Comparison of ENCODE assay signal across 21 cellular contexts in genomic region chr9:113793558-113793957, GRCh38.
DNase-seq lines count a peak whose midpoint lies in the region; ATAC-seq and TF ChIP-seq lines count a peak whose summit lies in the region.
"Had no signal": no experiment of that assay in that cellular context is flagged by ENCODE, and none has a peak within 500 bp of the region (broad histone marks: within the 10 kb centered on the region; RNA-seq: fewer than 3 reads in every experiment).

No MANE protein-coding gene starts in this region.

- peaks cover 6% of the 10 kb centered on the region for H3K27me3 Mint-ChIP-seq in GM23338 (ENCODE audit: insufficient read depth, low read depth, poor library complexity)
- peaks cover 47% of the 10 kb centered on the region for H3K27me3 Mint-ChIP-seq in type B pancreatic cell

- H3K36me3 Mint-ChIP-seq in GM23338 (ENCODE audit: low read depth) (no peaks in the 10 kb centered on the region), type B pancreatic cell (no peaks in the 10 kb centered on the region)
- H3K36me3 Mint-ChIP-seq: CD4-positive, CD25-positive, alpha-beta regulatory T cell; CD8-positive, alpha-beta T cell had no signal

- no peak for ATAC-seq in GM23338
- no peak for ATAC-seq in HG03342 (IDR thresholded peaks at IDR 0.05; ENCODE audit: unreplicated experiment)
- ATAC-seq: A549; CD8-positive, alpha-beta T cell had no signal

- TF ChIP-seq CTCF in GM23338 (conservative IDR thresholded peaks at IDR 0.05; ENCODE audit: low read depth in 2 of 2) (no peak), type B pancreatic cell (conservative IDR thresholded peaks at IDR 0.05) (no peak)

- H3K27ac ChIP-seq in BLaER1 (peak overlapping the region; percentile 4; the same call in 1 of the 2 replicates), GM23338 (ENCODE audit: low read depth) (no peak overlapping the region)
- H3K27ac ChIP-seq: A549, C4-2B, GM23248 had no signal

- no peak overlapping the region for H3K4me3 ChIP-seq in BLaER1
- no peak overlapping the region for H3K4me3 ChIP-seq in GM23338
- H3K4me3 ChIP-seq: A549, GM23248, HAP-1 had no signal

- H4K20me1 ChIP-seq in BLaER1 (no peaks in the 10 kb centered on the region), GM23338 (replicated peaks; ENCODE audit: insufficient read depth) (no peaks in the 10 kb centered on the region)

- H3F3A ChIP-seq in GM23338 (replicated peaks; ENCODE audit: low read depth), result no peaks in the 10 kb centered on the region

- no peak overlapping the region for H3K27ac Mint-ChIP-seq in GM23338
- no peak overlapping the region for H3K27ac Mint-ChIP-seq in type B pancreatic cell
- H3K27ac Mint-ChIP-seq: CD8-positive, alpha-beta T cell; HFFc6 had no signal

- H3K4me1 Mint-ChIP-seq in GM23338, result peaks cover 23% of the 10 kb centered on the region
- H3K4me1 Mint-ChIP-seq in type B pancreatic cell (ENCODE audit: unreplicated experiment), result peaks cover 7% of the 10 kb centered on the region
- H3K4me1 Mint-ChIP-seq: CD4-positive, CD25-positive, alpha-beta regulatory T cell had no signal

- H3K9me3 Mint-ChIP-seq in GM23338 (no peaks in the 10 kb centered on the region; the same call in 2 of the 3 replicates), type B pancreatic cell (no peaks in the 10 kb centered on the region)
- H3K9me3 Mint-ChIP-seq: CD8-positive, alpha-beta T cell had no signal

- H3K4me2 ChIP-seq in BLaER1 (peak overlapping the region; percentile 58), GM23338 (peak overlapping the region; percentile 53; the same call in 1 of the 2 replicates)
- H3K4me2 ChIP-seq: A549 had no signal

- H3K4me1 ChIP-seq in BLaER1 (peaks cover 17% of the 10 kb centered on the region), GM23338 (ENCODE audit: insufficient read depth) (peaks cover 25% of the 10 kb centered on the region)
- H3K4me1 ChIP-seq: A549, BE2C, Caco-2, HAP-1 had no signal

- no peaks in the 10 kb centered on the region for H3K9me2 ChIP-seq in GM23338 (ENCODE audit: insufficient read depth)

- H3K36me3 ChIP-seq in BLaER1 (no peaks in the 10 kb centered on the region), GM23338 (ENCODE audit: insufficient read depth) (no peaks in the 10 kb centered on the region)
- H3K36me3 ChIP-seq: BE2C, HAP-1 had no signal

- H3K79me2 ChIP-seq in GM23338 (replicated peaks; ENCODE audit: insufficient read depth), result no peaks in the 10 kb centered on the region

- H3K27me3 ChIP-seq in BLaER1, result no peaks in the 10 kb centered on the region
- no peaks in the 10 kb centered on the region for H3K27me3 ChIP-seq in GM23338 (ENCODE audit: insufficient read depth)
- H3K27me3 ChIP-seq: BE2C had no signal

- no peaks in the 10 kb centered on the region; the same call in 1 of the 2 replicates for H3K9me3 ChIP-seq in BLaER1
- H3K9me3 ChIP-seq: BE2C, Caco-2, HAP-1 had no signal

- DNase-seq in GM23338 (ENCODE audit: low spot score) (no peak), islet precursor cell (peak; percentile 43), type B pancreatic cell (ENCODE audit: extremely low spot score, unreplicated experiment) (peak; percentile 39), NCI-H1436 treated with DMSO at 0.1 percent for 48 hours (lab: John Stamatoyannopoulos, UW) (no peak), iPS-NIHi11 (ENCODE audit: low spot score) (no peak)
- DNase-seq: 8988T; ACHN; AML-193; BE2C; Caco-2; CD4-positive, CD25-positive, alpha-beta regulatory T cell; DMS153; DND-41; GM23248; HFFc6 had no signal

- H3K4me3 Mint-ChIP-seq in GM23338 (no peak overlapping the region; the same call in 2 of the 3 replicates), type B pancreatic cell (no peak overlapping the region)
- H3K4me3 Mint-ChIP-seq: CD4-positive, CD25-positive, alpha-beta regulatory T cell; CD8-positive, alpha-beta T cell; HFFc6 had no signal

- no peak overlapping the region for H3K9ac ChIP-seq in BLaER1
- H3K9ac ChIP-seq: GM23248 had no signal

- H2AFZ ChIP-seq in GM23338, result peak overlapping the region; percentile 81
- H2AFZ ChIP-seq: GM23248 had no signal

TF ChIP-seq in GM23338, 12 proteins besides CTCF, POLR2A, EP300 and RAD21 (continues in another document):
- TF ChIP-seq ZNF114 (CRISPR knock-in tag; IDR thresholded peaks at IDR 0.05) (no peak), JUNB (IDR thresholded peaks at IDR 0.05; ENCODE audit: unreplicated experiment) (no peak), REST (IDR thresholded peaks at IDR 0.05; ENCODE audit: unreplicated experiment) (no peak), EZH2 (IDR thresholded peaks at IDR 0.05; ENCODE audit: low read depth, unreplicated experiment) (no peak), POLR2AphosphoS5 (IDR thresholded peaks at IDR 0.05; ENCODE audit: low read depth) (no peak), CREB1 (CRISPR knock-in tag; IDR thresholded peaks at IDR 0.05; ENCODE audit: low read depth) (no peak)

Comparison
In these comparisons a context has a peak if more than half of its experiments do, and no peak if none do; other contexts are left out.
1. DNase-seq: peak in islet precursor cell (single experiment) and type B pancreatic cell (single experiment); none in GM23338 (single experiment), NCI-H1436 treated with DMSO at 0.1 percent for 48 hours (single experiment) and iPS-NIHi11 (single experiment).